Comparison of ENCODE assay signal across 2 cellular contexts in genomic region chr7:68707146-68707545, GRCh38.
TF ChIP-seq lines count a peak whose summit lies in the region.

No MANE protein-coding gene starts in this region.

TF ChIP-seq in IMR-90, 13 proteins besides CTCF, POLR2A, EP300 and RAD21:
- TF ChIP-seq USF2 (IDR thresholded peaks at IDR 0.05; ENCODE audit: low read depth, low read length) (no peak), BHLHE40 (IDR thresholded peaks at IDR 0.05; ENCODE audit: low read depth, low read length) (no peak), CEBPB (IDR thresholded peaks at IDR 0.05; ENCODE audit: low read depth, low read length) (no peak), RCOR1 (IDR thresholded peaks at IDR 0.05; ENCODE audit: insufficient replicate concordance, low read length) (no peak), FOS (IDR thresholded peaks at IDR 0.05; ENCODE audit: low read depth, low read length) (no peak), MAZ (IDR thresholded peaks at IDR 0.05; ENCODE audit: borderline replicate concordance, low read depth, low read length) (no peak), RFX5 (IDR thresholded peaks at IDR 0.05; ENCODE audit: low read depth, low read length) (no peak), ELK1 (IDR thresholded peaks at IDR 0.05; ENCODE audit: borderline replicate concordance, low read depth, low read length) (no peak), MAFK (IDR thresholded peaks at IDR 0.05; ENCODE audit: low read depth, low read length) (no peak), NFE2L2 (IDR thresholded peaks at IDR 0.05; ENCODE audit: low read depth, low read length) (no peak), SMC3 (IDR thresholded peaks at IDR 0.05; ENCODE audit: low read depth, low read length) (no peak), CHD1 (IDR thresholded peaks at IDR 0.05; ENCODE audit: low read depth, low read length) (no peak), MXI1 (IDR thresholded peaks at IDR 0.05; ENCODE audit: borderline replicate concordance, low read depth, low read length) (no peak)

TF ChIP-seq in SK-N-SH, 30 proteins besides CTCF, POLR2A, EP300 and RAD21:
- peak; percentile 56; the same call in 1 of the 2 replicates for TF ChIP-seq PBX3 (IDR thresholded peaks at IDR 0.05)
- TF ChIP-seq, protein P1, sequence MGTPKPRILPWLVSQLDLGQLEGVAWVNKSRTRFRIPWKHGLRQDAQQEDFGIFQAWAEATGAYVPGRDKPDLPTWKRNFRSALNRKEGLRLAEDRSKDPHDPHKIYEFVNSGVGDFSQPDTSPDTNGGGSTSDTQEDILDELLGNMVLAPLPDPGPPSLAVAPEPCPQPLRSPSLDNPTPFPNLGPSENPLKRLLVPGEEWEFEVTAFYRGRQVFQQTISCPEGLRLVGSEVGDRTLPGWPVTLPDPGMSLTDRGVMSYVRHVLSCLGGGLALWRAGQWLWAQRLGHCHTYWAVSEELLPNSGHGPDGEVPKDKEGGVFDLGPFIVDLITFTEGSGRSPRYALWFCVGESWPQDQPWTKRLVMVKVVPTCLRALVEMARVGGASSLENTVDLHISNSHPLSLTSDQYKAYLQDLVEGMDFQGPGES (IDR thresholded peaks at IDR 0.05; ENCODE audit: low read depth, low read length): no peak
